In genomic region chr20:56393133-56393472, GRCh38 we compare ENCODE assay signal across 8 cellular contexts. TPM values are rescaled to one million over a fixed set of nuclear protein-coding genes. Genes with fewer than 3 reads are reported as not detected.
DNase-seq lines count a peak whose midpoint lies in the region; ATAC-seq and TF ChIP-seq lines count a peak whose summit lies in the region.

No MANE protein-coding gene starts in this region.

- DNase-seq in right atrium auricular region (ENCODE audit: low spot score) (no peak), Right ventricle myocardium superior (no peak), WTC11 (ENCODE audit: low spot score) (no peak), kidney tubule cell (ENCODE audit: low spot score) (peak; percentile 16), aorta (no peak), lower leg skin (ENCODE audit: low spot score in 2 of 2) (no peak)

- H3K4me3 Mint-ChIP-seq in WTC11, result no peak overlapping the region

- H3K4me1 Mint-ChIP-seq in WTC11, result peaks cover 29% of the 10 kb centered on the region

- no peak for TF ChIP-seq POLR2A in lower leg skin (IDR thresholded peaks at IDR 0.05)

- TF ChIP-seq CTCF in right atrium auricular region (IDR thresholded peaks at IDR 0.05) (no peak), WTC11 (IDR thresholded peaks at IDR 0.05) (no peak), lower leg skin (IDR thresholded peaks at IDR 0.05) (no peak)

- peak overlapping the region; percentile 91 for H3K27ac ChIP-seq in right atrium auricular region
- H3K27ac ChIP-seq in aorta (ENCODE audit: low read depth in 1 of 2, low read length in 2 of 2), result no peak overlapping the region

- H3K27me3 Mint-ChIP-seq in WTC11 (ENCODE audit: low read depth), result no peaks in the 10 kb centered on the region

- CTCF ChIA-PET in WTC11 (lab: Charles Lee), result interaction anchor here (1.5 to 1.9 kb wide), 2 partner anchors 35 to 49 kb away, joined by 4 read pairs; partner anchors contain the start of gene FAM210B

- 0 out of 2 replicates have a peak overlapping the region, but pooled peaks have one; percentile 28 for H3K27ac Mint-ChIP-seq in WTC11

- intact Hi-C loops in Right ventricle myocardium superior (cut with DNase I) (no loop called here), aorta (cut with DNase I) (loop anchor here (2.0 to 5.0 kb wide), 3 partner anchors 34 to 76 kb away; partner anchors contain the start of genes RTF2 (in 2 of the 2) and FAM210B (in 1 of the 2)), lower leg skin (cut with DNase I; ENCODE audit: low total_unique reads) (no loop called here)

- 4 to 6% methylated on average over 6 of the region's 6 CpGs for WGBS in aorta, 2 donors
- WGBS in lower leg skin, 2 donors, result 1% methylated on average over 6 of the region's 6 CpGs

- POLR2A ChIA-PET in WTC11 (lab: Charles Lee), result interaction anchor here (1.2 kb wide), 1 partner anchor 10 kb away, joined by 3 read pairs; no protein-coding TSS in a partner anchor

- ATAC-seq in Right ventricle myocardium superior (ENCODE audit: poor library complexity) (no peak), WTC11 (no peak), aorta (ENCODE audit: low FRiP score) (no peak), GM21526 (IDR thresholded peaks at IDR 0.05; ENCODE audit: low FRiP score, unreplicated experiment) (no peak), HG03520 (IDR thresholded peaks at IDR 0.05; ENCODE audit: unreplicated experiment) (no peak)

- no peaks in the 10 kb centered on the region for H3K9me3 Mint-ChIP-seq in WTC11

- H3K9me3 ChIP-seq in right atrium auricular region (no peaks in the 10 kb centered on the region), aorta (ENCODE audit: control insufficient read depth, low read length) (no peaks in the 10 kb centered on the region)

- H3K4me3 ChIP-seq in right atrium auricular region (peak overlapping the region; percentile 82 to 92), aorta (ENCODE audit: low read length in 2 of 2) (peak overlapping the region; percentile 52 to 100), lower leg skin (ENCODE audit: low read depth, poor library complexity, severe bottlenecking) (no peak overlapping the region)

- peaks cover 52% of the 10 kb centered on the region for H3K36me3 Mint-ChIP-seq in WTC11

- H3K36me3 ChIP-seq in right atrium auricular region (peaks cover 31% of the 10 kb centered on the region), aorta (ENCODE audit: control insufficient read depth in 1 of 2, insufficient read depth in 2 of 2, low read length in 1 of 2) (peaks cover 3 to 9% of the 10 kb centered on the region in 2 donors)

- H3K4me1 ChIP-seq in right atrium auricular region, result peaks cover 0 to 24% of the 10 kb centered on the region in 2 donors
- peaks cover 0 to 3% of the 10 kb centered on the region in 2 donors for H3K4me1 ChIP-seq in aorta (ENCODE audit: control insufficient read depth in 1 of 2, insufficient read depth in 2 of 2, low read length in 2 of 2)

- H3K27me3 ChIP-seq in right atrium auricular region (no peaks in the 10 kb centered on the region), aorta (ENCODE audit: control insufficient read depth in 1 of 2, insufficient read depth in 2 of 2, low read length in 1 of 2) (no peaks in the 10 kb centered on the region)

TF ChIP-seq in WTC11, 78 proteins besides CTCF, POLR2A, EP300 and RAD21:
- TF ChIP-seq ATF3 (CRISPR knock-in tag; conservative IDR thresholded peaks at IDR 0.05) (no peak), MYBL2 (CRISPR knock-in tag; IDR thresholded peaks at IDR 0.05) (no peak), ETV6 (CRISPR knock-in tag; IDR thresholded peaks at IDR 0.05) (no peak)
- TF ChIP-seq, protein P1, sequence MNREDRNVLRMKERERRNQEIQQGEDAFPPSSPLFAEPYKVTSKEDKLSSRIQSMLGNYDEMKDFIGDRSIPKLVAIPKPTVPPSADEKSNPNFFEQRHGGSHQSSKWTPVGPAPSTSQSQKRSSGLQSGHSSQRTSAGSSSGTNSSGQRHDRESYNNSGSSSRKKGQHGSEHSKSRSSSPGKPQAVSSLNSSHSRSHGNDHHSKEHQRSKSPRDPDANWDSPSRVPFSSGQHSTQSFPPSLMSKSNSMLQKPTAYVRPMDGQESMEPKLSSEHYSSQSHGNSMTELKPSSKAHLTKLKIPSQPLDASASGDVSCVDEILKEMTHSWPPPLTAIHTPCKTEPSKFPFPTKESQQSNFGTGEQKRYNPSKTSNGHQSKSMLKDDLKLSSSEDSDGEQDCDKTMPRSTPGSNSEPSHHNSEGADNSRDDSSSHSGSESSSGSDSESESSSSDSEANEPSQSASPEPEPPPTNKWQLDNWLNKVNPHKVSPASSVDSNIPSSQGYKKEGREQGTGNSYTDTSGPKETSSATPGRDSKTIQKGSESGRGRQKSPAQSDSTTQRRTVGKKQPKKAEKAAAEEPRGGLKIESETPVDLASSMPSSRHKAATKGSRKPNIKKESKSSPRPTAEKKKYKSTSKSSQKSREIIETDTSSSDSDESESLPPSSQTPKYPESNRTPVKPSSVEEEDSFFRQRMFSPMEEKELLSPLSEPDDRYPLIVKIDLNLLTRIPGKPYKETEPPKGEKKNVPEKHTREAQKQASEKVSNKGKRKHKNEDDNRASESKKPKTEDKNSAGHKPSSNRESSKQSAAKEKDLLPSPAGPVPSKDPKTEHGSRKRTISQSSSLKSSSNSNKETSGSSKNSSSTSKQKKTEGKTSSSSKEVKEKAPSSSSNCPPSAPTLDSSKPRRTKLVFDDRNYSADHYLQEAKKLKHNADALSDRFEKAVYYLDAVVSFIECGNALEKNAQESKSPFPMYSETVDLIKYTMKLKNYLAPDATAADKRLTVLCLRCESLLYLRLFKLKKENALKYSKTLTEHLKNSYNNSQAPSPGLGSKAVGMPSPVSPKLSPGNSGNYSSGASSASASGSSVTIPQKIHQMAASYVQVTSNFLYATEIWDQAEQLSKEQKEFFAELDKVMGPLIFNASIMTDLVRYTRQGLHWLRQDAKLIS (CRISPR knock-in tag; IDR thresholded peaks at IDR 0.05; ENCODE audit: borderline replicate concordance), result no peak
TF ChIP-seq in WTC11: peak in this region for 0.

RNA-seq across cellular contexts. Expression of gene CSTF1, which starts 0.7 kb away (rescaled TPM):
- 10 to 100 TPM; 16.4 to 22.8 TPM for total RNA-seq in right atrium auricular region
- 16.8 TPM for total RNA-seq in Right ventricle myocardium superior
- 53.9 to 58.5 TPM (median 54.2 TPM) in 3 replicates for total RNA-seq in WTC11 (2021)
- total RNA-seq in aorta, result 10 to 100 TPM; 16.8 to 21.7 TPM
- polyA plus RNA-seq in aorta, result 10 to 100 TPM in 1 of 2 donors, 1 to 10 TPM in 1; 6.5 to 11.1 TPM
- total RNA-seq in lower leg skin, result 10 to 100 TPM; 29.5 to 41.4 (median 31.6) TPM

RNA-seq across cellular contexts. Expression of gene AURKA, which starts 1.1 kb away (rescaled TPM):
- total RNA-seq in right atrium auricular region, result 1 to 10 TPM; 2.0 to 7.6 TPM
- 6.0 TPM for total RNA-seq in Right ventricle myocardium superior
- 89.1 to 103 TPM (median 89.9 TPM) in 3 replicates for total RNA-seq in WTC11 (2021)
- total RNA-seq in aorta, result 1 to 10 TPM in 1 of 2 donors, under 1 TPM in 1; 0.26 to 2.1 TPM
- under 1 TPM; 0.75 to 0.77 TPM for polyA plus RNA-seq in aorta
- 1 to 10 TPM; 3.9 to 8.7 (median 5.9) TPM for total RNA-seq in lower leg skin

RNA-seq across cellular contexts. Expression of gene CASS4, which starts 19.0 kb away (rescaled TPM):
- total RNA-seq in right atrium auricular region, result 1 to 10 TPM; 2.0 to 2.4 TPM
- total RNA-seq in Right ventricle myocardium superior, result 0.40 TPM
- total RNA-seq in WTC11 (2021), result 0.11 to 0.14 TPM (median 0.13 TPM) in 3 replicates
- total RNA-seq in aorta, result 1 to 10 TPM; 2.4 to 3.4 TPM
- polyA plus RNA-seq in aorta, result 1 to 10 TPM in 1 of 2 donors, under 1 TPM in 1; 0.20 to 1.3 TPM
- total RNA-seq in lower leg skin, result 1 to 10 TPM in 2 of 4 donors, under 1 TPM in 2; 0.61 to 2.9 (median 1.4) TPM

RNA-seq across cellular contexts. Expression of gene FAM210B, which starts 34.3 kb away (rescaled TPM):
- total RNA-seq in right atrium auricular region, result 10 to 100 TPM; 26.3 to 29.9 TPM
- total RNA-seq in Right ventricle myocardium superior, result 61.3 TPM
- 16.5 to 19.1 TPM (median 16.5 TPM) in 3 replicates for total RNA-seq in WTC11 (2021)
- 10 to 100 TPM; 35.0 to 42.0 TPM for total RNA-seq in aorta
- polyA plus RNA-seq in aorta, result 10 to 100 TPM; 36.9 to 54.5 TPM
- total RNA-seq in lower leg skin, result 10 to 100 TPM; 39.4 to 81.3 (median 52.3) TPM

Comparison
In these comparisons a context has a peak if more than half of its experiments do, and no peak if none do; other contexts are left out.
1. H3K27ac ChIP-seq: peak in right atrium auricular region (2 of 2); none in aorta (0 of 2).
2. intact Hi-C loops: an anchor here in aorta (2.0 to 5.0 kb wide); none called in Right ventricle myocardium superior and lower leg skin.